11 cellular contexts compared by ENCODE assay signal in the genomic region with DNA sequence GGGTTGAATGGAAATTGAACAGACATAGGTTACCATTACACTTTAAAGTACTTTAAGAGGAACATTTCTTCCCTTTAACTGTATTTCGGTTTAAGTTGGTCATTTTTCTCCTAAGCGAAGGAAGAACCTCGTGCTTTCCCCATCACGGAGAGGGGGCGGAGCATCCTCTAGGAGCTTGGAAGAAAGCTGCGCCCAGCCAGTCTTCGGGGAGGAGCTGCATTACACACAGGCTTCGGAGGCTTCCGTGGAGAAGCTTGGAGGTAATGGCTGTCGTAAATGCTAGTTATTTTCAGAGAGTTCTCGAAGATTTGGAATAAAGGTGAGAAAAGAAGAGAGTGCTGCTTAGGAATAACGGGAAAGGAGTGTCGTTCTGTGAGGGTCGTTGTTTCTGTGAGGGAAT. TPM values are rescaled to one million over a fixed set of nuclear protein-coding genes. Genes with fewer than 3 reads are reported as not detected.
DNase-seq lines count a peak whose midpoint lies in the region; ATAC-seq and TF ChIP-seq lines count a peak whose summit lies in the region.
"Had no signal": no experiment of that assay in that cellular context is flagged by ENCODE, and none has a peak within 500 bp of the region (broad histone marks: within the 10 kb centered on the region; RNA-seq: fewer than 3 reads in every experiment).

A gene (plus strand): TSS at position 199 of the 400 bp plus-strand sequence. CDS start 37,128 bp downstream, outside the sequence.

- H3F3A ChIP-seq in neural progenitor cell (ENCODE audit: low read depth) = no peaks in the 10 kb centered on the region

- H3K9me3 ChIP-seq in neural progenitor cell (ENCODE audit: low read depth) (no peaks in the 10 kb centered on the region), WERI-Rb-1 (ENCODE audit: severe bottlenecking) (no peaks in the 10 kb centered on the region)
- H3K9me3 ChIP-seq: tibial artery had no signal

- no peak for ATAC-seq in GM19452 (IDR thresholded peaks at IDR 0.05; ENCODE audit: unreplicated experiment)
- no peak for ATAC-seq in GM21619 (IDR thresholded peaks at IDR 0.05; ENCODE audit: unreplicated experiment)

- CTCF ChIA-PET in Calu3 (lab: Charles Lee) (interaction anchor here (1.7 kb wide), 1 partner anchor 35 kb away, joined by 3 read pairs; no protein-coding TSS in a partner anchor), RWPE1 (lab: Yijun Ruan, JAX) (no interaction called here)

- H3K27ac Mint-ChIP-seq in Calu3 (ENCODE audit: unreplicated experiment) (peak within 1 kb of the TSS; percentile 61), neural progenitor cell (no peak within 1 kb of the TSS)

- POLR2A ChIA-PET in RWPE1 (lab: Yijun Ruan, JAX; ENCODE audit: low non-redundant PET) = no interaction called here

- H3K36me3 Mint-ChIP-seq in Calu3 (ENCODE audit: insufficient read depth, unreplicated experiment) (no peaks in the 10 kb centered on the region), neural progenitor cell (no peaks in the 10 kb centered on the region)

- H3K9ac ChIP-seq in neural progenitor cell = no peak within 1 kb of the TSS

- H3K79me2 ChIP-seq in neural progenitor cell (ENCODE audit: low read depth) = no peaks in the 10 kb centered on the region

- H3K4me3 ChIP-seq in neural progenitor cell (peak within 1 kb of the TSS; percentile 8), WERI-Rb-1 (ENCODE audit: low read depth, low read length) (no peak within 1 kb of the TSS)
- H3K4me3 ChIP-seq: tibial artery had no signal

- H3K36me3 ChIP-seq in neural progenitor cell (no peaks in the 10 kb centered on the region), WERI-Rb-1 (no peaks in the 10 kb centered on the region)
- H3K36me3 ChIP-seq: tibial artery had no signal

- H3K9me3 Mint-ChIP-seq in Calu3 (ENCODE audit: low read depth, unreplicated experiment) (no peaks in the 10 kb centered on the region), neural progenitor cell (no peaks in the 10 kb centered on the region)

- peaks cover 8% of the 10 kb centered on the region for H3K4me1 Mint-ChIP-seq in Calu3 (ENCODE audit: low read depth, unreplicated experiment)
- peaks cover 3% of the 10 kb centered on the region for H3K4me1 Mint-ChIP-seq in neural progenitor cell

- no peaks in the 10 kb centered on the region for H4K20me1 ChIP-seq in neural progenitor cell (ENCODE audit: low read depth)

- H2AFZ ChIP-seq in neural progenitor cell (replicated peaks) = peak within 1 kb of the TSS; percentile 54

- BruUV-seq in Calu3 (replicated peaks; lab: Mats Ljungman, UMichigan) = no TSS peak

- H3K27me3 ChIP-seq in neural progenitor cell = no peaks in the 10 kb centered on the region
- peaks cover 28% of the 10 kb centered on the region for H3K27me3 ChIP-seq in WERI-Rb-1 (ENCODE audit: insufficient read depth, low read depth, severe bottlenecking)
- H3K27me3 ChIP-seq: tibial artery had no signal

- H3K27ac ChIP-seq in RWPE1 = no peak within 1 kb of the TSS
- H3K27ac ChIP-seq in neural progenitor cell = no peak within 1 kb of the TSS
- no peak within 1 kb of the TSS for H3K27ac ChIP-seq in WERI-Rb-1
- H3K27ac ChIP-seq: tibial artery had no signal

- DNase-seq in Calu3 (no peak), RWPE1 (ENCODE audit: low spot score) (peak; percentile 7), head of caudate nucleus (peak in 28 of 42 donors; percentile 2 to 53 (median 22)), neural progenitor cell (ENCODE audit: low spot score) (peak; percentile 71), COLO668 (lab: John Stamatoyannopoulos, UW; ENCODE audit: unreplicated experiment) (no peak), WERI-Rb-1 (no peak)
- DNase-seq: COR-L47, NCI-H446 treated with DMSO at 0.1 percent for 48 hours had no signal

- peak within 1 kb of the TSS; percentile 57 for H3K4me2 ChIP-seq in neural progenitor cell

- no peak for TF ChIP-seq CTCF in Calu3 (IDR thresholded peaks at IDR 0.05; ENCODE audit: unreplicated experiment)
- TF ChIP-seq CTCF in RWPE1 (conservative IDR thresholded peaks at IDR 0.05; ENCODE audit: low read depth) = no peak
- no peak for TF ChIP-seq CTCF in neural progenitor cell (IDR thresholded peaks at IDR 0.05)
- TF ChIP-seq CTCF in WERI-Rb-1 (IDR thresholded peaks at IDR 0.05; ENCODE audit: low read depth, low read length) = no peak

- intact Hi-C loops in Calu3 (cut with micrococcal nuclease; ENCODE audit: unreplicated experiment) (no loop called here), head of caudate nucleus (cut with DNase I) (no loop called here)

- H3K4me3 Mint-ChIP-seq in Calu3 (ENCODE audit: low read depth, unreplicated experiment) (peak within 1 kb of the TSS; percentile 54), neural progenitor cell (peak within 1 kb of the TSS; percentile 82)

- no peaks in the 10 kb centered on the region for H3K4me1 ChIP-seq in neural progenitor cell
- H3K4me1 ChIP-seq: tibial artery had no signal

- peaks cover 15% of the 10 kb centered on the region for H3K27me3 Mint-ChIP-seq in Calu3 (ENCODE audit: unreplicated experiment)
- H3K27me3 Mint-ChIP-seq in neural progenitor cell (ENCODE audit: insufficient read depth, low read depth) = no peaks in the 10 kb centered on the region

RNA-seq across cellular contexts. Expression of the gene that starts here (rescaled TPM):
- total RNA-seq in Calu3 (2022) (not detected in 2 replicates), neural progenitor cell (ENCODE audit: low replicate concordance) (5.2 and 5.8 TPM in 2 replicates)

Comparison
In these comparisons a context has a peak if more than half of its experiments do, and no peak if none do; other contexts are left out.
1. DNase-seq: peak in RWPE1 (single experiment), head of caudate nucleus (28 of 42) and neural progenitor cell (single experiment); none in Calu3 (single experiment), COLO668 (single experiment) and WERI-Rb-1 (single experiment).